8 cellular contexts compared by ENCODE assay signal in the genomic region with DNA sequence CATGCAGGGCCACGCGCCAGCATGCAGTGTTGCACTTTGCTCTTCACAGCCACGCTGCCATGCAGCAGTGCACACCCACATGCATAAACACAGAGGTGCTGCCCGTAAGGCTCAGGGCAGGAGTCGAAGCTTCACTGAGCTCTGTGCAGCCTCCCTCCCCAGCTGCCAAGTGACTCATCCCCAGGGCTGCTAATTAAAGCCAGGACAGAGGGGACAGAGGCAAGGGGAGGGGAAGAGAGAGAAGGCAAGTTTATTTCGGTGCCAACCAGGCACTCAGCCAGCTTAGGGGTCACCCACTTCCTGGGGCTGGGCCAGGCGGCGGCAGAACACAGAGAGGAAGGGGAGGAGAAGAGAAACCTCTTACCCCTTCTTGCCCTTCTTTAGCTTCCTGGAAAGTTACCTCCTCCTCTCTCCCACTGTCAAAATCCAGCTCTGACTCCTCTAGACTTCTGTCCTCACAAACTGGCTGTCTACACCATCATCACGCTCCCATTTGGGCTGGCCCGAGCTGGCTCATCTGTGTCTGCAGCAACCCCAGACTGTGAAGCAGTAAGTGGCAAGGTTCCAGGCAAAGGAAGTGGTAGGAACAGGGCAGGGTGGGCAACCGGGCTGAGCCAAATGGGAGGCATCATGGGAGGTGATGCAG. TPM values are rescaled to one million over a fixed set of nuclear protein-coding genes. Genes with fewer than 3 reads are reported as not detected.
A peak's percentile ranks its signal among the peaks of the same experiment; 100 is the strongest.
DNase-seq lines count a peak whose midpoint lies in the region; ATAC-seq and TF ChIP-seq lines count a peak whose summit lies in the region.

No MANE protein-coding gene starts in this region.

- H3K27me3 ChIP-seq in Peyer's patch (no peaks in the 10 kb centered on the region), heart right ventricle (peaks cover 0 to 46% (median 0%) of the 10 kb centered on the region in 7 donors)

- H3K27ac ChIP-seq in Peyer's patch (peak overlapping the region in 3 of 4 donors; percentile 38 to 82 (median 71)), heart right ventricle (peak overlapping the region in 9 of 10 donors; percentile 61 to 86 (median 74))

- H3K36me3 Mint-ChIP-seq in activated naive CD8-positive, alpha-beta T cell = no peaks in the 10 kb centered on the region
- peaks cover under 1% of the 10 kb centered on the region for H3K36me3 Mint-ChIP-seq in progenitor cell of endocrine pancreas (ENCODE audit: insufficient read depth)

- H3K9me3 ChIP-seq in Peyer's patch (no peaks in the 10 kb centered on the region), heart right ventricle (no peaks in the 10 kb centered on the region)

- peak overlapping the region; percentile 73 for H3K4me3 Mint-ChIP-seq in activated naive CD8-positive, alpha-beta T cell
- H3K4me3 Mint-ChIP-seq in progenitor cell of endocrine pancreas (ENCODE audit: low read depth) = no peak overlapping the region

- H3K4me1 Mint-ChIP-seq in activated naive CD8-positive, alpha-beta T cell (ENCODE audit: low read depth) = peaks cover 28% of the 10 kb centered on the region
- H3K4me1 Mint-ChIP-seq in progenitor cell of endocrine pancreas (ENCODE audit: low read depth) = peaks cover 3% of the 10 kb centered on the region

- intact Hi-C loops in heart right ventricle (cut with DNase I) = loop anchor here in 4 of 10 donors (10.0 kb wide), 1 partner anchor 147 kb away; a partner anchor contains a TSS

- DNase-seq in A172 (ENCODE audit: low spot score) (peak; percentile 80), H4 (ENCODE audit: low spot score) (peak; percentile 92), Peyer's patch (peak; percentile 30 to 79 (median 76)), heart right ventricle (peak; percentile 66 to 68), retina (peak; percentile 56), progenitor cell of endocrine pancreas (ENCODE audit: low spot score, unreplicated experiment) (no peak), GM10266 (ENCODE audit: extremely low spot score) (no peak)

- H3K27me3 Mint-ChIP-seq in activated naive CD8-positive, alpha-beta T cell = no peaks in the 10 kb centered on the region
- H3K27me3 Mint-ChIP-seq in progenitor cell of endocrine pancreas = no peaks in the 10 kb centered on the region

- H3K9me3 Mint-ChIP-seq in activated naive CD8-positive, alpha-beta T cell (ENCODE audit: low read depth) = no peaks in the 10 kb centered on the region
- peaks cover 8% of the 10 kb centered on the region for H3K9me3 Mint-ChIP-seq in progenitor cell of endocrine pancreas (ENCODE audit: low read depth)

- ATAC-seq in heart right ventricle = peak; percentile 57 to 94 (median 88)

- TF ChIP-seq CTCF in Peyer's patch (IDR thresholded peaks at IDR 0.05) (no peak), heart right ventricle (IDR thresholded peaks at IDR 0.05) (no peak), progenitor cell of endocrine pancreas (IDR thresholded peaks at IDR 0.05; ENCODE audit: unreplicated experiment) (no peak), GM10266 (IDR thresholded peaks at IDR 0.05; ENCODE audit: control insufficient read depth, insufficient read depth, low read depth, missing control alignments) (no peak)

- H3K36me3 ChIP-seq in Peyer's patch = no peaks in the 10 kb centered on the region
- no peaks in the 10 kb centered on the region for H3K36me3 ChIP-seq in heart right ventricle

- no peak for TF ChIP-seq POLR2A in Peyer's patch (IDR thresholded peaks at IDR 0.05)

- H3K4me3 ChIP-seq in Peyer's patch (no peak overlapping the region), heart right ventricle (peak overlapping the region in 3 of 10 donors; percentile 3 to 25 (median 15))

- WGBS in heart right ventricle, 2 donors = 10 to 11% methylated on average over 8 to 11 of the region's 11 CpGs

- H3K4me1 ChIP-seq in Peyer's patch (peaks cover 0 to 30% (median 4%) of the 10 kb centered on the region in 4 donors), heart right ventricle (peaks cover 8 to 39% (median 18%) of the 10 kb centered on the region in 9 donors)

- peak overlapping the region; percentile 84 for H3K27ac Mint-ChIP-seq in activated naive CD8-positive, alpha-beta T cell
- no peak overlapping the region for H3K27ac Mint-ChIP-seq in progenitor cell of endocrine pancreas

RNA-seq across cellular contexts. Expression of a gene that starts 6.2 kb away (rescaled TPM):
- total RNA-seq in A172 (2014; rRNA removed; shearing (Covaris generic)) = 17.2 and 21.3 TPM in 2 replicates
- total RNA-seq in H4 (2014; rRNA removed; shearing (Covaris generic)) = 9.3 and 11.9 TPM in 2 replicates
- 10 to 100 TPM; 20.6 to 77.9 (median 48.3) TPM for total RNA-seq in Peyer's patch
- 10 to 100 TPM in 6 of 10 donors, 1 to 10 TPM in 4; 8.6 to 13.3 (median 10.7) TPM for total RNA-seq in heart right ventricle
- polyA plus RNA-seq in heart right ventricle = 10 to 100 TPM in 1 of 2 donors, 1 to 10 TPM in 1; 7.9 to 19.4 TPM
- total RNA-seq in progenitor cell of endocrine pancreas = 15.1 and 18.1 TPM in 2 replicates

Comparison
In these comparisons a context has a peak if more than half of its experiments do, and no peak if none do; other contexts are left out.
1. DNase-seq: peak in A172 (single experiment), H4 (single experiment), Peyer's patch (3 of 3), heart right ventricle (2 of 2) and retina (single experiment); none in progenitor cell of endocrine pancreas (single experiment) and GM10266 (single experiment).